In the genomic region with DNA sequence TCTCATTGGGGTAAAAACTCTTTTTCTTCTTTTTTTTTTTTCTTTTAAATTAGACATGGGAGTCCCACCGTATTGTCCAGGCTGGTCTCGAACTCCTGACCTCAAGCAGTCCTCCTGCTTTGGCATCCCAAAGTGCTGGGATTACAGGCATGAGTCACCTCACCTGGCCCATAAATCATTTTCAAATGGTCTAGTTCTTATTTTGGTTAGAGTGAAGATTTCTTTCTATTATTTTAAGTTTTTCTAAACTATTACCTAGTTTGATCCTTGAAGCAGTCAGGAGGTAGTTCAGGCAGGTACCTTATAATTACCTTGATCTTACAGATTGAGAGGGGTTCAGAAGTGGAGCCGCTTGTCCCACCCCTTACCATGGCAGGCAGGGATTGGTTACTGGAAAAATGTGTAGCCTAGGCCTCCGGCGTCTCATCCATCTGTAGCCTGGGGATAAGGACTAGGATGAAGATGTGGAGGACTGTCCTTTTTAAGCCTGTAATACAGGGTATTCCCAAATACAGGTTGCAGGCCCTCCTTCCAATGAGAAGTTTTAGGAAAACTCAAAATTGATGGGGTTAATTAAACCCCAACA, we compare ENCODE assay signal across 2 cellular contexts.
TF ChIP-seq lines count a peak whose summit lies in the region.

No MANE protein-coding gene starts in this region.

TF ChIP-seq in HCT116, 20 proteins besides CTCF, POLR2A, EP300 and RAD21:
- no peak for TF ChIP-seq EGR1 (IDR thresholded peaks at IDR 0.05; ENCODE audit: low read depth)
- no peak for TF ChIP-seq SRF (IDR thresholded peaks at IDR 0.05; ENCODE audit: low read depth)
- no peak for TF ChIP-seq FOSL1 (IDR thresholded peaks at IDR 0.05; ENCODE audit: low read depth)
- no peak for TF ChIP-seq ZFX (IDR thresholded peaks at IDR 0.05)
- TF ChIP-seq, protein P1, sequence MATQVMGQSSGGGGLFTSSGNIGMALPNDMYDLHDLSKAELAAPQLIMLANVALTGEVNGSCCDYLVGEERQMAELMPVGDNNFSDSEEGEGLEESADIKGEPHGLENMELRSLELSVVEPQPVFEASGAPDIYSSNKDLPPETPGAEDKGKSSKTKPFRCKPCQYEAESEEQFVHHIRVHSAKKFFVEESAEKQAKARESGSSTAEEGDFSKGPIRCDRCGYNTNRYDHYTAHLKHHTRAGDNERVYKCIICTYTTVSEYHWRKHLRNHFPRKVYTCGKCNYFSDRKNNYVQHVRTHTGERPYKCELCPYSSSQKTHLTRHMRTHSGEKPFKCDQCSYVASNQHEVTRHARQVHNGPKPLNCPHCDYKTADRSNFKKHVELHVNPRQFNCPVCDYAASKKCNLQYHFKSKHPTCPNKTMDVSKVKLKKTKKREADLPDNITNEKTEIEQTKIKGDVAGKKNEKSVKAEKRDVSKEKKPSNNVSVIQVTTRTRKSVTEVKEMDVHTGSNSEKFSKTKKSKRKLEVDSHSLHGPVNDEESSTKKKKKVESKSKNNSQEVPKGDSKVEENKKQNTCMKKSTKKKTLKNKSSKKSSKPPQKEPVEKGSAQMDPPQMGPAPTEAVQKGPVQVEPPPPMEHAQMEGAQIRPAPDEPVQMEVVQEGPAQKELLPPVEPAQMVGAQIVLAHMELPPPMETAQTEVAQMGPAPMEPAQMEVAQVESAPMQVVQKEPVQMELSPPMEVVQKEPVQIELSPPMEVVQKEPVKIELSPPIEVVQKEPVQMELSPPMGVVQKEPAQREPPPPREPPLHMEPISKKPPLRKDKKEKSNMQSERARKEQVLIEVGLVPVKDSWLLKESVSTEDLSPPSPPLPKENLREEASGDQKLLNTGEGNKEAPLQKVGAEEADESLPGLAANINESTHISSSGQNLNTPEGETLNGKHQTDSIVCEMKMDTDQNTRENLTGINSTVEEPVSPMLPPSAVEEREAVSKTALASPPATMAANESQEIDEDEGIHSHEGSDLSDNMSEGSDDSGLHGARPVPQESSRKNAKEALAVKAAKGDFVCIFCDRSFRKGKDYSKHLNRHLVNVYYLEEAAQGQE (IDR thresholded peaks at IDR 0.05; ENCODE audit: low read depth), result no peak
- TF ChIP-seq, protein P2, sequence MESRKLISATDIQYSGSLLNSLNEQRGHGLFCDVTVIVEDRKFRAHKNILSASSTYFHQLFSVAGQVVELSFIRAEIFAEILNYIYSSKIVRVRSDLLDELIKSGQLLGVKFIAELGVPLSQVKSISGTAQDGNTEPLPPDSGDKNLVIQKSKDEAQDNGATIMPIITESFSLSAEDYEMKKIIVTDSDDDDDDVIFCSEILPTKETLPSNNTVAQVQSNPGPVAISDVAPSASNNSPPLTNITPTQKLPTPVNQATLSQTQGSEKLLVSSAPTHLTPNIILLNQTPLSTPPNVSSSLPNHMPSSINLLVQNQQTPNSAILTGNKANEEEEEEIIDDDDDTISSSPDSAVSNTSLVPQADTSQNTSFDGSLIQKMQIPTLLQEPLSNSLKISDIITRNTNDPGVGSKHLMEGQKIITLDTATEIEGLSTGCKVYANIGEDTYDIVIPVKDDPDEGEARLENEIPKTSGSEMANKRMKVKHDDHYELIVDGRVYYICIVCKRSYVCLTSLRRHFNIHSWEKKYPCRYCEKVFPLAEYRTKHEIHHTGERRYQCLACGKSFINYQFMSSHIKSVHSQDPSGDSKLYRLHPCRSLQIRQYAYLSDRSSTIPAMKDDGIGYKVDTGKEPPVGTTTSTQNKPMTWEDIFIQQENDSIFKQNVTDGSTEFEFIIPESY (IDR thresholded peaks at IDR 0.05; ENCODE audit: extremely low read depth, insufficient replicate concordance, low read length), result no peak
- TF ChIP-seq TCF7L2 (IDR thresholded peaks at IDR 0.05; ENCODE audit: borderline replicate concordance, extremely low read depth, insufficient read depth, insufficient read length), result no peak
- no peak for TF ChIP-seq EZH2phosphoT487 (IDR thresholded peaks at IDR 0.05; ENCODE audit: borderline replicate concordance)
- TF ChIP-seq SP1 (IDR thresholded peaks at IDR 0.05; ENCODE audit: low read depth), result no peak
- TF ChIP-seq CBX3 (IDR thresholded peaks at IDR 0.05; ENCODE audit: low read depth), result no peak
- TF ChIP-seq POLR2AphosphoS5 (IDR thresholded peaks at IDR 0.05; ENCODE audit: low read depth, low read length), result no peak
- TF ChIP-seq ELF1 (IDR thresholded peaks at IDR 0.05; ENCODE audit: borderline replicate concordance, low read depth), result no peak

TF ChIP-seq in HepG2, 621 proteins besides CTCF, POLR2A, EP300 and RAD21:
- TF ChIP-seq NBN (conservative IDR thresholded peaks at IDR 0.05) (no peak), FOSL2 (CRISPR knock-in tag; IDR thresholded peaks at IDR 0.05) (peak; percentile 35; the same call in 1 of the 2 replicates)
